ENCODE assay signal across 13 cellular contexts in the genomic region with DNA sequence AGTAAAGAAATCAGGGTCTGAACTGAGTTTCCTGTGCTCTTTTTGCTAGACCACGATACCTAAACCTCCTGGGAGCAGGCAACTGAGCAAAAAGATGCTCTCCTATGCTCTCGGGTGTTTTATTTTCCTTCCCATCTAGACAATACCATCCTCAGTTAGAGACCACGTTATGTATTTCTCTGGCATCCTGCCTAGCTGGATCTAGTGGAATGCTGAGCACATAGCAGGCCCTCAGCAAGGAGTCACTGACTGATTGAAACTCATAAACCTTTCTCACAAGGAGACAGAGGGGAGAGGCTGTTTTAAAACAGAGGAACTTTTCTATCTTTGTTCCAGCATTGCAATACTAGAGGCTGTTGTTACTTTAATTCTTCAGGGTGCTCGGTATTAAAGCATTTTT.
DNase-seq lines count a peak whose midpoint lies in the region; ATAC-seq and TF ChIP-seq lines count a peak whose summit lies in the region.
"Had no signal": no experiment of that assay in that cellular context is flagged by ENCODE, and none has a peak within 500 bp of the region (broad histone marks: within the 10 kb centered on the region; RNA-seq: fewer than 3 reads in every experiment).

No MANE protein-coding gene starts in this region.

- no peaks in the 10 kb centered on the region for H3K36me3 ChIP-seq in DND-41 (ENCODE audit: insufficient read depth, low read length)
- H3K36me3 ChIP-seq in PC-3 (ENCODE audit: low read depth, low read length), result no peaks in the 10 kb centered on the region
- H3K36me3 ChIP-seq: right lobe of liver had no signal

- H3K4me3 ChIP-seq in DND-41 (ENCODE audit: low read depth in 1 of 2, low read length in 2 of 2) (no peak overlapping the region), PC-3 (ENCODE audit: low read length) (no peak overlapping the region)
- H3K4me3 ChIP-seq: right lobe of liver had no signal

- POLR2A ChIA-PET in PC-3 (lab: Charles Lee; ENCODE audit: unreplicated experiment), result no interaction called here

- peak overlapping the region; percentile 66 for H3K27ac ChIP-seq in DND-41 (ENCODE audit: low read length)
- peak overlapping the region; percentile 75 for H3K27ac ChIP-seq in PC-3 (ENCODE audit: low read length)
- H3K27ac ChIP-seq in epithelial cell of prostate, result peak overlapping the region; percentile 61
- H3K27ac ChIP-seq: right lobe of liver had no signal

- no peaks in the 10 kb centered on the region for H3K36me3 Mint-ChIP-seq in nephron progenitor cell (ENCODE audit: low read depth)
- H3K36me3 Mint-ChIP-seq: CD14-positive monocyte had no signal

- no TSS peak for BruUV-seq in PC-3 (replicated peaks; lab: Mats Ljungman, UMichigan)

- ATAC-seq in DND-41 (ENCODE audit: insufficient read depth, low read depth) (no peak), PC-3 (peak; percentile 21; the same call in 1 of the 2 replicates), GM21360 (IDR thresholded peaks at IDR 0.05; ENCODE audit: unreplicated experiment) (no peak)

- H3K9me3 ChIP-seq in DND-41 (ENCODE audit: insufficient read depth, low read length, severe bottlenecking), result no peaks in the 10 kb centered on the region
- no peaks in the 10 kb centered on the region for H3K9me3 ChIP-seq in PC-3 (ENCODE audit: low read length)
- H3K9me3 ChIP-seq: right lobe of liver had no signal

- H2AFZ ChIP-seq in DND-41 (ENCODE audit: low read depth, low read length) (no peak overlapping the region), PC-3 (ENCODE audit: low read length) (peak overlapping the region; percentile 92; the same call in 1 of the 2 replicates)

- CTCF ChIA-PET in PC-3 (lab: Charles Lee), result no interaction called here

- no peak for DNase-seq in DND-41
- DNase-seq in PC-3, result peak; percentile 42
- DNase-seq in epithelial cell of prostate (ENCODE audit: low read depth, low spot score), result no peak
- no peak for DNase-seq in nephron progenitor cell
- no peak for DNase-seq in central memory CD4-positive, alpha-beta T cell
- DNase-seq in HUDEP-2 (lab: John Stamatoyannopoulos, UW; ENCODE audit: unreplicated experiment in 76 of 76), result no peak
- no peak for DNase-seq in NCI-H1930 (lab: John Stamatoyannopoulos, UW)
- DNase-seq: activated naive CD4-positive, alpha-beta T cell treated with anti-CD3 and anti-CD28 coated beads, Interleukin-2, amount 50 U/mL, for 16 hours; GF-D8; right lobe of liver; stimulated activated naive CD4-positive, alpha-beta T cell treated with Interleukin-2 at 50 U/mL for 16 hours had no signal

- no peaks in the 10 kb centered on the region for H3K9me2 ChIP-seq in PC-3 (replicated peaks; ENCODE audit: low read length)

- intact Hi-C loops in PC-3 (cut with micrococcal nuclease), result no loop called here

- no peaks in the 10 kb centered on the region for H4K20me1 ChIP-seq in DND-41 (ENCODE audit: insufficient read depth, low read length)
- H4K20me1 ChIP-seq in PC-3 (ENCODE audit: low read length), result no peaks in the 10 kb centered on the region

- peak overlapping the region; percentile 26; the same call in 1 of the 2 replicates for H3K9ac ChIP-seq in DND-41 (ENCODE audit: low read depth, low read length)
- H3K9ac ChIP-seq in PC-3 (ENCODE audit: low read length), result no peak overlapping the region

- peaks cover 50% of the 10 kb centered on the region for H3K4me1 Mint-ChIP-seq in nephron progenitor cell

- H3K27me3 ChIP-seq in DND-41 (ENCODE audit: insufficient read depth, low read length, poor library complexity) (no peaks in the 10 kb centered on the region), PC-3 (ENCODE audit: low read length) (no peaks in the 10 kb centered on the region)
- H3K27me3 ChIP-seq: right lobe of liver had no signal

- H3K4me3 Mint-ChIP-seq in nephron progenitor cell, result no peak overlapping the region
- H3K4me3 Mint-ChIP-seq: CD14-positive monocyte had no signal

- no peak for TF ChIP-seq CTCF in DND-41 (IDR thresholded peaks at IDR 0.05; ENCODE audit: borderline replicate concordance, extremely low read depth, low read length, poor library complexity, severe bottlenecking)
- no peak for TF ChIP-seq CTCF in PC-3 (conservative IDR thresholded peaks at IDR 0.05; ENCODE audit: low read depth, low read length)
- TF ChIP-seq CTCF in nephron progenitor cell (IDR thresholded peaks at IDR 0.05), result no peak

- no peaks in the 10 kb centered on the region for H3K27me3 Mint-ChIP-seq in nephron progenitor cell (ENCODE audit: low read depth, poor library complexity)

- H3K4me2 ChIP-seq in DND-41 (ENCODE audit: insufficient read depth, low read length), result 0 out of 2 replicates have a peak overlapping the region, but pooled peaks have one; percentile 64
- H3K4me2 ChIP-seq in PC-3 (ENCODE audit: low read length), result peak overlapping the region; percentile 85; the same call in 1 of the 2 replicates

- H3K9me3 Mint-ChIP-seq in nephron progenitor cell, result peaks cover 8% of the 10 kb centered on the region

- H3K79me2 ChIP-seq in DND-41 (ENCODE audit: insufficient read depth, low read length) (no peaks in the 10 kb centered on the region), PC-3 (ENCODE audit: low read length) (no peaks in the 10 kb centered on the region)

- peak overlapping the region; percentile 92 for H3K27ac Mint-ChIP-seq in nephron progenitor cell
- H3K27ac Mint-ChIP-seq: CD14-positive monocyte had no signal

- H3F3A ChIP-seq in PC-3 (ENCODE audit: low read length, unreplicated experiment), result no peaks in the 10 kb centered on the region

- peaks cover 26% of the 10 kb centered on the region for H3K4me1 ChIP-seq in DND-41 (ENCODE audit: insufficient read depth, low read length)
- peaks cover 21% of the 10 kb centered on the region for H3K4me1 ChIP-seq in PC-3 (ENCODE audit: insufficient read depth, low read length)
- H3K4me1 ChIP-seq: right lobe of liver had no signal
